10 cellular contexts compared by ENCODE assay signal in the genomic region with DNA sequence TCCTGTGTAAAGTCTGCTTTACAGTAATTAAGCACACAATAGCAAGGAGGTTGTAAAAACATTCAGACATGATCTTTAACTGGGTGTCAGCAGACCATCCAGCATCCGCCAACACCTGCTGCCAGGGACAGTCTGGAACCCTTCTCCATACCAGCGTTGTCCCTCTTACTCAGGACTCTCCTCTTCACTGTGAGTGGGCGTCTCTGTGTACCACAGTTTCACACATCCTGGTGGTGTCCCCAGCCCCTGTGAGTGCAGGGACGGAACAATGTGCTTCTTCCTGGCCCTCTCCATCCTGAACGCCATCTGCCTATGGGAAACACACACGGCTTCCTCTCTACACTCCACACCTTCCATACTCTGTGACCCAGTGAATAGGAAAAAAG.
DNase-seq lines count a peak whose midpoint lies in the region; ATAC-seq, FAIRE-seq and TF ChIP-seq lines count a peak whose summit lies in the region.
"Had no signal": no experiment of that assay in that cellular context is flagged by ENCODE, and none has a peak within 500 bp of the region (broad histone marks: within the 10 kb centered on the region; RNA-seq: fewer than 3 reads in every experiment).

No MANE protein-coding gene starts in this region.

- H3K4me1 ChIP-seq in endothelial cell of umbilical vein (ENCODE audit: control insufficient read depth, extremely low read depth, insufficient read depth, low read length) (peaks cover 25% of the 10 kb centered on the region), thoracic aorta (ENCODE audit: control insufficient read depth in 1 of 2, low read depth in 2 of 2) (peaks cover 21 to 71% of the 10 kb centered on the region in 2 donors)

- ATAC-seq in activated CD8-positive, alpha-beta memory T cell treated with anti-CD3 and anti-CD28 coated beads, Interleukin-2, amount 10 ng/mL, durations not matched to agents 7 days and 5 days = no peak
- ATAC-seq in thoracic aorta (ENCODE audit: insufficient number of reproducible peaks, low FRiP score, low read depth) (no peak), GM18909 (IDR thresholded peaks at IDR 0.05; ENCODE audit: poor library complexity, unreplicated experiment) (no peak)

- H3K27me3 ChIP-seq in endothelial cell of umbilical vein (ENCODE audit: control insufficient read depth in 2 of 2, insufficient read depth in 2 of 2, low read length in 2 of 2) (no peaks in the 10 kb centered on the region), thoracic aorta (replicated peaks; ENCODE audit: insufficient read depth) (no peaks in the 10 kb centered on the region)

- no peak overlapping the region for H3K4me3 Mint-ChIP-seq in activated CD8-positive, alpha-beta memory T cell treated with anti-CD3 and anti-CD28 coated beads, Interleukin-2, amount 10 ng/mL, durations not matched to agents 7 days and 5 days

- dilution Hi-C loops in endothelial cell of umbilical vein (cut with MboI; ENCODE audit: extremely low pct_ligation_motif_present, low sequenced_read_pairs) = no loop called here

- no peak overlapping the region for H2AFZ ChIP-seq in endothelial cell of umbilical vein (ENCODE audit: low read depth, low read length)

- H3K27ac Mint-ChIP-seq in activated CD8-positive, alpha-beta memory T cell treated with anti-CD3 and anti-CD28 coated beads, Interleukin-2, amount 10 ng/mL, durations not matched to agents 7 days and 5 days = peak overlapping the region; percentile 70

- H3K36me3 Mint-ChIP-seq in activated CD8-positive, alpha-beta memory T cell treated with anti-CD3 and anti-CD28 coated beads, Interleukin-2, amount 10 ng/mL, durations not matched to agents 7 days and 5 days = peaks cover 5% of the 10 kb centered on the region

- POLR2A ChIA-PET in endothelial cell of umbilical vein (lab: Charles Lee) = no interaction called here

- TF ChIP-seq CTCF in endothelial cell of umbilical vein (IDR thresholded peaks at IDR 0.05; ENCODE audit: extremely low read depth in 1 of 2, insufficient read depth in 1 of 2, low read depth in 1 of 2, low read length in 2 of 2) (no peak), thoracic aorta (IDR thresholded peaks at IDR 0.05) (no peak)

- no TSS peak for BruUV-seq in endothelial cell of umbilical vein (replicated peaks; lab: Mats Ljungman, UMichigan)

- peaks cover 33% of the 10 kb centered on the region for H3K4me1 Mint-ChIP-seq in activated CD8-positive, alpha-beta memory T cell treated with anti-CD3 and anti-CD28 coated beads, Interleukin-2, amount 10 ng/mL, durations not matched to agents 7 days and 5 days

- peak overlapping the region; percentile 25 for H3K4me2 ChIP-seq in endothelial cell of umbilical vein (ENCODE audit: insufficient read depth, low read length)

- no peaks in the 10 kb centered on the region for H3K9me3 Mint-ChIP-seq in activated CD8-positive, alpha-beta memory T cell treated with anti-CD3 and anti-CD28 coated beads, Interleukin-2, amount 10 ng/mL, durations not matched to agents 7 days and 5 days (ENCODE audit: low read depth)
- H3K9me3 Mint-ChIP-seq: CD4-positive, CD25-positive, alpha-beta regulatory T cell had no signal

- no peaks in the 10 kb centered on the region for H3K9me1 ChIP-seq in endothelial cell of umbilical vein (replicated peaks; ENCODE audit: control insufficient read depth, extremely low read depth, insufficient read depth, low read length)

- H3K36me3 ChIP-seq in endothelial cell of umbilical vein (ENCODE audit: control insufficient read depth in 2 of 2, extremely low read depth in 1 of 2, insufficient read depth in 2 of 2, low read length in 2 of 2) (no peaks in the 10 kb centered on the region), thoracic aorta (no peaks in the 10 kb centered on the region)

- H3K27ac ChIP-seq in endothelial cell of umbilical vein (ENCODE audit: insufficient read depth, low read depth, low read length) = peak overlapping the region; percentile 54
- peak overlapping the region; percentile 76 to 89 for H3K27ac ChIP-seq in thoracic aorta

- intact Hi-C loops in endothelial cell of umbilical vein (cut with micrococcal nuclease) = loop anchor here (1.0 kb wide), 4 partner anchors 38 to 645 kb away; a partner anchor contains a TSS

- FAIRE-seq in endothelial cell of umbilical vein (lab: Jason Lieb, UNC) = no peak

- H3K9me3 ChIP-seq in endothelial cell of umbilical vein (replicated peaks; ENCODE audit: control insufficient read depth, insufficient read depth, low read length) = no peaks in the 10 kb centered on the region
- no peaks in the 10 kb centered on the region for H3K9me3 ChIP-seq in thoracic aorta

- TF ChIP-seq POLR2A in endothelial cell of umbilical vein (IDR thresholded peaks at IDR 0.05; ENCODE audit: low read depth, low read length) = no peak

- H3K27me3 Mint-ChIP-seq in activated CD8-positive, alpha-beta memory T cell treated with anti-CD3 and anti-CD28 coated beads, Interleukin-2, amount 10 ng/mL, durations not matched to agents 7 days and 5 days = no peaks in the 10 kb centered on the region
- H3K27me3 Mint-ChIP-seq: CD4-positive, CD25-positive, alpha-beta regulatory T cell had no signal

- H3K9ac ChIP-seq in endothelial cell of umbilical vein (replicated peaks; ENCODE audit: extremely low read depth, insufficient read depth, low read length) = no peak overlapping the region

- CTCF ChIA-PET in activated CD8-positive, alpha-beta memory T cell treated with anti-CD3 and anti-CD28 coated beads, Interleukin-2, amount 10 ng/mL, durations not matched to agents 7 days and 5 days (lab: Charles Lee) = no interaction called here
- CTCF ChIA-PET in endothelial cell of umbilical vein (lab: Charles Lee) = interaction anchor here (0.9 to 2.2 kb wide), 7 partner anchors 11 to 610 kb away, joined by 3 to 8 read pairs (median 4); no protein-coding TSS in a partner anchor

- H4K20me1 ChIP-seq in endothelial cell of umbilical vein (replicated peaks; ENCODE audit: control insufficient read depth, extremely low read depth, insufficient read depth, low read length) = no peaks in the 10 kb centered on the region

- no peak overlapping the region for H3K4me3 ChIP-seq in endothelial cell of umbilical vein (replicated peaks in 1 of 3; ENCODE audit: insufficient read depth in 1 of 3, low read depth in 1 of 3, low read length in 3 of 3)
- peak overlapping the region; percentile 30 for H3K4me3 ChIP-seq in thoracic aorta

- no peak for DNase-seq in activated CD8-positive, alpha-beta memory T cell treated with anti-CD3 and anti-CD28 coated beads, Interleukin-2, amount 10 ng/mL, durations not matched to agents 7 days and 5 days
- DNase-seq in activated CD8-positive, alpha-beta memory T cell treated with anti-CD3 and anti-CD28 coated beads, Interleukin-2, amount 50 U/mL, for 4 hours = no peak
- DNase-seq in NCI-H2196 treated with DMSO at 0.1 percent for 48 hours (lab: John Stamatoyannopoulos, UW; ENCODE audit: unreplicated experiment) (peak; percentile 62), endothelial cell of umbilical vein (ENCODE audit: low read depth, low spot score) (no peak), thoracic aorta (ENCODE audit: low spot score) (no peak), activated gamma-delta T cell treated with Interleukin-2 at 50 U/mL for 16 hours (no peak), nucleus accumbens (lab: John Stamatoyannopoulos, UW) (no peak)
- DNase-seq: amniotic stem cell had no signal

- no peaks in the 10 kb centered on the region for H3K79me2 ChIP-seq in endothelial cell of umbilical vein (ENCODE audit: control insufficient read depth, insufficient read depth, low read length)

TF ChIP-seq in endothelial cell of umbilical vein, 7 proteins besides CTCF, POLR2A, EP300 and RAD21:
- TF ChIP-seq, protein P1, sequence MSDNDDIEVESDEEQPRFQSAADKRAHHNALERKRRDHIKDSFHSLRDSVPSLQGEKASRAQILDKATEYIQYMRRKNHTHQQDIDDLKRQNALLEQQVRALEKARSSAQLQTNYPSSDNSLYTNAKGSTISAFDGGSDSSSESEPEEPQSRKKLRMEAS (IDR thresholded peaks at IDR 0.05; ENCODE audit: insufficient read depth, insufficient read length) = no peak
- TF ChIP-seq FOS (IDR thresholded peaks at IDR 0.05; ENCODE audit: borderline replicate concordance, insufficient read depth, low read length) = no peak
- TF ChIP-seq POLR2AphosphoS5 (IDR thresholded peaks at IDR 0.05; ENCODE audit: insufficient read depth, low read depth, low read length) = no peak
- no peak for TF ChIP-seq JUN (IDR thresholded peaks at IDR 0.05; ENCODE audit: borderline replicate concordance, insufficient read depth, insufficient read length, low read depth)
- no peak for TF ChIP-seq MYC (IDR thresholded peaks at IDR 0.05; ENCODE audit: low read depth, low read length)
- no peak for TF ChIP-seq GATA2 (IDR thresholded peaks at IDR 0.05; ENCODE audit: insufficient read depth, insufficient read length, low read depth, low read length)
- TF ChIP-seq EZH2 (IDR thresholded peaks at IDR 0.05; ENCODE audit: borderline replicate concordance, low read depth, low read length, severe bottlenecking) = no peak
TF ChIP-seq in endothelial cell of umbilical vein: peak in this region for 0.
